13 cellular contexts compared by ENCODE assay signal in genomic region chr21:41802684-41803083, GRCh38. TPM values are rescaled to one million over a fixed set of nuclear protein-coding genes. Genes with fewer than 3 reads are reported as not detected.
DNase-seq lines count a peak whose midpoint lies in the region; ATAC-seq and TF ChIP-seq lines count a peak whose summit lies in the region.
"Had no signal": no experiment of that assay in that cellular context is flagged by ENCODE, and none has a peak within 500 bp of the region (broad histone marks: within the 10 kb centered on the region; RNA-seq: fewer than 3 reads in every experiment).

No MANE protein-coding gene starts in this region.

- H3K4me1 ChIP-seq in BLaER1 treated with 17β-estradiol and CSF1 and Interleukin-3, amounts not matched to agents 10 nM and 100 nM: peaks cover 28 to 42% (median 35%) of the 10 kb centered on the region in 10 experiments
- H3K4me1 ChIP-seq in adipocyte (ENCODE audit: control insufficient read depth, insufficient read depth, low read length) (peaks cover 4% of the 10 kb centered on the region), left ventricle myocardium inferior (peaks cover 6% of the 10 kb centered on the region)
- H3K4me1 ChIP-seq: upper lobe of left lung had no signal

- peak overlapping the region; percentile 66 to 91 (median 80) for H3K4me2 ChIP-seq in BLaER1 treated with 17β-estradiol and CSF1 and Interleukin-3, amounts not matched to agents 10 nM and 100 nM

- peak overlapping the region in 5 of 11 experiments; percentile 3 to 54 (median 28); a peak in 9 of 22 replicates for H3K9ac ChIP-seq in BLaER1 treated with 17β-estradiol and CSF1 and Interleukin-3, amounts not matched to agents 10 nM and 100 nM
- peak overlapping the region; percentile 19 for H3K9ac ChIP-seq in adipocyte (ENCODE audit: low read length)

- H4K20me1 ChIP-seq in BLaER1 treated with 17β-estradiol and CSF1 and Interleukin-3, amounts not matched to agents 10 nM and 100 nM: peaks cover 0 to 2% (median 0%) of the 10 kb centered on the region in 11 experiments; a peak in 1 of 22 replicates

- no peak for TF ChIP-seq CTCF in left ventricle myocardium inferior (IDR thresholded peaks at IDR 0.05; ENCODE audit: borderline replicate concordance)

- intact Hi-C loops in left ventricle myocardium inferior (cut with micrococcal nuclease): no loop called here
- intact Hi-C loops in sciatic nerve (cut with DNase I): no loop called here

- peak overlapping the region in 8 of 11 experiments; percentile 17 to 60 (median 50); a peak in 8 of 22 replicates for H3K27ac ChIP-seq in BLaER1 treated with 17β-estradiol and CSF1 and Interleukin-3, amounts not matched to agents 10 nM and 100 nM
- no peak overlapping the region for H3K27ac ChIP-seq in left ventricle myocardium inferior (replicated peaks)
- H3K27ac ChIP-seq: upper lobe of left lung had no signal

- DNase-seq in adipocyte (ENCODE audit: low read depth): peak; percentile 64
- peak; percentile 75 for DNase-seq in left ventricle myocardium inferior
- peak; percentile 82 for DNase-seq in sciatic nerve (ENCODE audit: low spot score)
- DNase-seq in NCI-H1436 (lab: John Stamatoyannopoulos, UW): no peak
- DNase-seq in HPDE6-E6E7 (ENCODE audit: extremely low spot score): no peak
- no peak for DNase-seq in UCSD-AML1 (lab: John Stamatoyannopoulos, UW; ENCODE audit: unreplicated experiment)
- DNase-seq: activated CD4-positive, CD25-positive, alpha-beta regulatory T cell; natural killer cell; NCI-H2107 had no signal

- H3K4me3 ChIP-seq in BLaER1 treated with 17β-estradiol and CSF1 and Interleukin-3, amounts not matched to agents 10 nM and 100 nM: no peak overlapping the region
- H3K4me3 ChIP-seq in adipocyte (ENCODE audit: low read length): no peak overlapping the region
- H3K4me3 ChIP-seq in left ventricle myocardium inferior: peak overlapping the region; percentile 16
- H3K4me3 ChIP-seq: Peyer's patch, upper lobe of left lung had no signal

- ATAC-seq in sciatic nerve (peak; percentile 72), HG02623 (IDR thresholded peaks at IDR 0.05; ENCODE audit: unreplicated experiment) (no peak)
- ATAC-seq: natural killer cell had no signal

- H3K36me3 ChIP-seq in BLaER1 treated with 17β-estradiol and CSF1 and Interleukin-3, amounts not matched to agents 10 nM and 100 nM: peaks cover 31 to 59% (median 43%) of the 10 kb centered on the region in 11 experiments
- H3K36me3 ChIP-seq in adipocyte (ENCODE audit: control insufficient read depth, insufficient read depth, low read length, severe bottlenecking) (peaks cover 26% of the 10 kb centered on the region), left ventricle myocardium inferior (peaks cover 30% of the 10 kb centered on the region)

- no peaks in the 10 kb centered on the region for H3K27me3 ChIP-seq in BLaER1 treated with 17β-estradiol and CSF1 and Interleukin-3, amounts not matched to agents 10 nM and 100 nM
- no peaks in the 10 kb centered on the region for H3K27me3 ChIP-seq in adipocyte (replicated peaks; ENCODE audit: control insufficient read depth, insufficient read depth, low read length)
- H3K27me3 ChIP-seq in left ventricle myocardium inferior (ENCODE audit: low read depth): no peaks in the 10 kb centered on the region
- H3K27me3 ChIP-seq: Peyer's patch, upper lobe of left lung had no signal

- H3K9me3 ChIP-seq in BLaER1 treated with 17β-estradiol and CSF1 and Interleukin-3, amounts not matched to agents 10 nM and 100 nM (replicated peaks in 1 of 11): no peaks in the 10 kb centered on the region
- H3K9me3 ChIP-seq in adipocyte (ENCODE audit: control insufficient read depth, low read length) (no peaks in the 10 kb centered on the region), left ventricle myocardium inferior (replicated peaks) (no peaks in the 10 kb centered on the region)
- H3K9me3 ChIP-seq: Peyer's patch, upper lobe of left lung had no signal

RNA-seq across cellular contexts. Expression of gene RIPK4, which starts 35.8 kb away (rescaled TPM):
- total RNA-seq in left ventricle myocardium inferior (0.11 TPM), sciatic nerve (0.09 TPM)

Comparison
In these comparisons a context has a peak if more than half of its experiments do, and no peak if none do; other contexts are left out.
1. DNase-seq: peak in adipocyte (single experiment), left ventricle myocardium inferior (single experiment) and sciatic nerve (single experiment); none in NCI-H1436 (single experiment), HPDE6-E6E7 (single experiment) and UCSD-AML1 (single experiment).